ENCODE assay signal across 9 cellular contexts in genomic region chr3:159919873-159920272, GRCh38.
DNase-seq lines count a peak whose midpoint lies in the region; ATAC-seq, FAIRE-seq and TF ChIP-seq lines count a peak whose summit lies in the region.
"Had no signal": no experiment of that assay in that cellular context is flagged by ENCODE, and none has a peak within 500 bp of the region (broad histone marks: within the 10 kb centered on the region; RNA-seq: fewer than 3 reads in every experiment).

No MANE protein-coding gene starts in this region.

- TF ChIP-seq CTCF in choroid plexus epithelial cell (conservative IDR thresholded peaks at IDR 0.05; ENCODE audit: low read depth, low read length) (no peak), RWPE1 (conservative IDR thresholded peaks at IDR 0.05; ENCODE audit: low read depth) (no peak), kidney (IDR thresholded peaks at IDR 0.05; ENCODE audit: borderline replicate concordance, extremely low read depth, insufficient read depth) (no peak)

- intact Hi-C loops in kidney (cut with DNase I), result no loop called here

- POLR2A ChIA-PET in RWPE1 (lab: Yijun Ruan, JAX; ENCODE audit: low non-redundant PET), result no interaction called here

- FAIRE-seq in kidney (lab: Jason Lieb, UNC), result no peak

- no peak overlapping the region for H3K4me3 ChIP-seq in choroid plexus epithelial cell (ENCODE audit: low read depth, low read length)
- no peak overlapping the region for H3K4me3 ChIP-seq in kidney (ENCODE audit: low read length in 2 of 2)

- peak; percentile 65 for ATAC-seq in GM18505 (IDR thresholded peaks at IDR 0.05; ENCODE audit: unreplicated experiment)
- peak; percentile 80 for ATAC-seq in GM21717 (IDR thresholded peaks at IDR 0.05; ENCODE audit: unreplicated experiment)
- peak; percentile 82 for ATAC-seq in HG03442 (IDR thresholded peaks at IDR 0.05; ENCODE audit: unreplicated experiment)

- no peaks in the 10 kb centered on the region for H3K9me3 ChIP-seq in kidney (ENCODE audit: control insufficient read depth in 1 of 2, low read length in 2 of 2)

- H3K9ac ChIP-seq in kidney (ENCODE audit: low read length in 2 of 2), result no peak overlapping the region

- H3K27ac ChIP-seq in RWPE1, result no peak overlapping the region
- no peak overlapping the region for H3K27ac ChIP-seq in kidney (ENCODE audit: low read depth in 2 of 2, low read length in 2 of 2)

- CTCF ChIA-PET in RWPE1 (lab: Yijun Ruan, JAX), result no interaction called here

- H3K4me1 ChIP-seq in kidney (ENCODE audit: control insufficient read depth in 1 of 2, insufficient read depth in 1 of 2, low read depth in 1 of 2, low read length in 2 of 2), result no peaks in the 10 kb centered on the region

- DNase-seq in choroid plexus epithelial cell (ENCODE audit: low read depth), result peak; percentile 70
- no peak for DNase-seq in RWPE1 (ENCODE audit: low spot score)
- no peak for DNase-seq in kidney
- no peak for DNase-seq in hippocampal formation (lab: John Stamatoyannopoulos, UW)
- DNase-seq in NCI-H1694 (lab: John Stamatoyannopoulos, UW), result no peak
- DNase-seq: T-helper 9 cell had no signal

- TF ChIP-seq POLR2A in GM18505 (IDR thresholded peaks at IDR 0.05; ENCODE audit: borderline replicate concordance, extremely low read depth, insufficient read depth, insufficient read length), result no peak

- no peaks in the 10 kb centered on the region for H3K36me3 ChIP-seq in kidney (ENCODE audit: control insufficient read depth in 1 of 2, insufficient read depth in 2 of 2, low read length in 2 of 2)
